28 cellular contexts compared by ENCODE assay signal in genomic region chr17:81015135-81015534, GRCh38.
"Had no signal": no experiment of that assay in that cellular context is flagged by ENCODE, and none has a peak within 500 bp of the region (broad histone marks: within the 10 kb centered on the region; RNA-seq: fewer than 3 reads in every experiment).

No MANE protein-coding gene starts in this region.

- H3K36me3 ChIP-seq: breast epithelium had no signal

- H3K4me3 ChIP-seq: breast epithelium, SK-N-MC had no signal

- DNase-seq: activated CD4-positive, alpha-beta memory T cell treated with anti-CD3 and anti-CD28 coated beads for 36 hours; activated CD4-positive, alpha-beta T cell treated with anti-CD3 and anti-CD28 coated beads, Interleukin-2, amount 10 ng/mL, durations not matched to agents 7 days and 5 days; activated CD4-positive, CD25-positive, alpha-beta regulatory T cell; activated CD8-positive, alpha-beta memory T cell treated with anti-CD3 and anti-CD28 coated beads for 24 hours; activated naive CD4-positive, alpha-beta T cell treated with anti-CD3 and anti-CD28 coated beads, Interleukin-2, amount 50 U/mL, for 16 hours; activated naive CD8-positive, alpha-beta T cell treated with anti-CD3 and anti-CD28 coated beads, Interleukin-2, amount 10 ng/mL, durations not matched to agents 7 days and 5 days; activated T-cell treated with anti-CD3 and anti-CD28 coated beads, Interleukin-2, amount 50 U/mL, for 48 hours; aorta; caudate nucleus; KG1; NCI-H1092 treated with DMSO at 0.1 percent for 48 hours; NCI-H1417 treated with DMSO at 0.1 percent for 48 hours; NCI-H1694; NCI-H2029 treated with DMSO at 0.1 percent for 48 hours; NCI-H2227 treated with DMSO at 0.1 percent for 48 hours; NCI-H446 treated with DMSO at 0.1 percent for 48 hours; NCI-H526; NCI-H774; NK-92 treated with Interleukin-12 subunit alpha and Interleukin-12 subunit beta, amount 100 ng/mL, for 24 hours; OCI-M1; RPMI8226; T-cell; T-helper 2 cell; T1000 had no signal

- FAIRE-seq: TTC549 had no signal

- H3K27me3 ChIP-seq: breast epithelium had no signal

- H3K27ac ChIP-seq: breast epithelium, SK-N-MC, VCaP had no signal
